In genomic region chr1:218658294-218658693, GRCh38 we compare ENCODE assay signal across 21 cellular contexts.
A peak's percentile ranks its signal among the peaks of the same experiment; 100 is the strongest.
DNase-seq lines count a peak whose midpoint lies in the region; ATAC-seq, FAIRE-seq and TF ChIP-seq lines count a peak whose summit lies in the region.
"Had no signal": no experiment of that assay in that cellular context is flagged by ENCODE, and none has a peak within 500 bp of the region (broad histone marks: within the 10 kb centered on the region; RNA-seq: fewer than 3 reads in every experiment).

No MANE protein-coding gene starts in this region.

- in situ Hi-C loops in ACHN (cut with HindIII; ENCODE audit: low pct_ligation_motif_present, low pct_unique_long_range_greater_than_20kb, low sequenced_read_pairs), result loop anchor here (25.0 kb wide), 1 partner anchor 171 kb away; no protein-coding TSS in a partner anchor
- in situ Hi-C loops in brain microvascular endothelial cell (cut with HindIII; ENCODE audit: low pct_ligation_motif_present, low sequenced_read_pairs), result no loop called here

- peak overlapping the region; percentile 77 for H3K27ac ChIP-seq in brain microvascular endothelial cell
- H3K27ac ChIP-seq in left lung, result no peak overlapping the region
- H3K27ac ChIP-seq: parathyroid adenoma had no signal

- no peak for FAIRE-seq in urothelium cell line (lab: Jason Lieb, UNC)
- FAIRE-seq: colon had no signal

- H3K4me1 ChIP-seq in left lung, result peaks cover 0 to 5% of the 10 kb centered on the region in 2 donors
- H3K4me1 ChIP-seq: parathyroid adenoma had no signal

- no peaks in the 10 kb centered on the region for H3K36me3 ChIP-seq in brain microvascular endothelial cell (replicated peaks)
- no peaks in the 10 kb centered on the region for H3K36me3 ChIP-seq in left lung

- intact Hi-C loops in left lung (cut with DNase I), result no loop called here

- DNase-seq in ACHN, result peak; percentile 68
- peak; percentile 57 for DNase-seq in M059J (ENCODE audit: low read depth)
- DNase-seq in brain microvascular endothelial cell, result no peak
- DNase-seq in left lung, result no peak
- DNase-seq in UCSD-AML1 (lab: John Stamatoyannopoulos, UW; ENCODE audit: unreplicated experiment), result no peak
- no peak for DNase-seq in superior temporal gyrus (ENCODE audit: extremely low spot score)
- no peak for DNase-seq in T1000 (lab: John Stamatoyannopoulos, UW)
- no peak for DNase-seq in urothelium cell line (ENCODE audit: low spot score)
- DNase-seq: activated CD4-positive, alpha-beta T cell treated with anti-CD3 and anti-CD28 coated beads for 48 hours; activated naive CD4-positive, alpha-beta T cell treated with anti-CD3 and anti-CD28 coated beads, Interleukin-2, amount 50 U/mL, for 16 hours; effector memory CD8-positive, alpha-beta T cell; Kasumi-1; natural killer cell; NCI-H1048; NCI-H187; NCI-H748 treated with DMSO at 0.1 percent for 48 hours; OCI-M1; SIG-M5; T-helper 1 cell had no signal

- H3K27me3 ChIP-seq in brain microvascular endothelial cell (replicated peaks) (no peaks in the 10 kb centered on the region), left lung (no peaks in the 10 kb centered on the region)

- no peak overlapping the region for H3K4me3 ChIP-seq in brain microvascular endothelial cell (ENCODE audit: low read depth, low read length)
- no peak overlapping the region for H3K4me3 ChIP-seq in left lung

- no peaks in the 10 kb centered on the region for H3K9me3 ChIP-seq in left lung

- TF ChIP-seq CTCF in brain microvascular endothelial cell (IDR thresholded peaks at IDR 0.05; ENCODE audit: low read depth, low read length, missing control alignments) (no peak), left lung (IDR thresholded peaks at IDR 0.05) (no peak)

- ATAC-seq in left lung, result peak; percentile 20
- ATAC-seq: effector memory CD8-positive, alpha-beta T cell; natural killer cell had no signal

Comparison
In these comparisons a context has a peak if more than half of its experiments do, and no peak if none do; other contexts are left out.
1. DNase-seq: peak in ACHN (single experiment) and M059J (single experiment); none in brain microvascular endothelial cell (single experiment), left lung (0 of 2), UCSD-AML1 (single experiment), superior temporal gyrus (single experiment), T1000 (single experiment) and urothelium cell line (single experiment).